8 cellular contexts compared by ENCODE assay signal in genomic region chr5:107670028-107670926, GRCh38. TPM values are rescaled to one million over a fixed set of nuclear protein-coding genes. Genes with fewer than 3 reads are reported as not detected.
A peak's percentile ranks its signal among the peaks of the same experiment; 100 is the strongest.
DNase-seq lines count a peak whose midpoint lies in the region; ATAC-seq and TF ChIP-seq lines count a peak whose summit lies in the region.

No MANE protein-coding gene starts in this region.

- H3K4me3 Mint-ChIP-seq in activated CD4-positive, alpha-beta T cell treated with anti-CD3 and anti-CD28 coated beads for 36 hours = peak overlapping the region; percentile 49
- peak overlapping the region; percentile 70 for H3K4me3 Mint-ChIP-seq in activated B cell treated with CpG ODN at 0.5 μM for 24 hours

- H3K27ac ChIP-seq in HUES48 (ENCODE audit: low read depth, low read length) = peak overlapping the region; percentile 65
- H3K27ac ChIP-seq in osteoblast (ENCODE audit: low read depth, low read length) = no peak overlapping the region

- H3K27ac Mint-ChIP-seq in activated CD4-positive, alpha-beta T cell treated with anti-CD3 and anti-CD28 coated beads for 36 hours = no peak overlapping the region
- no peak overlapping the region for H3K27ac Mint-ChIP-seq in activated B cell treated with CpG ODN at 0.5 μM for 24 hours

- TF ChIP-seq CTCF in activated B cell treated with CpG ODN at 0.5 μM for 24 hours (IDR thresholded peaks at IDR 0.05) (no peak), fibroblast of villous mesenchyme (IDR thresholded peaks at IDR 0.05; ENCODE audit: insufficient read depth, low read depth, low read length) (no peak), osteoblast (IDR thresholded peaks at IDR 0.05; ENCODE audit: extremely low read depth, low read depth, low read length) (no peak)

- H3K4me1 ChIP-seq in HUES48 (ENCODE audit: control insufficient read depth, insufficient read depth, low read length) (peaks cover 20% of the 10 kb centered on the region), osteoblast (ENCODE audit: insufficient read depth, low read length) (peaks cover 17% of the 10 kb centered on the region)

- no peaks in the 10 kb centered on the region for H4K20me1 ChIP-seq in osteoblast (ENCODE audit: insufficient read depth, low read length)

- H3K79me2 ChIP-seq in osteoblast (ENCODE audit: insufficient read depth, low read length) = peaks cover 29% of the 10 kb centered on the region

- no peaks in the 10 kb centered on the region for H3K9me3 Mint-ChIP-seq in activated CD4-positive, alpha-beta T cell treated with anti-CD3 and anti-CD28 coated beads for 36 hours (ENCODE audit: low read depth)
- H3K9me3 Mint-ChIP-seq in activated B cell treated with CpG ODN at 0.5 μM for 24 hours = no peaks in the 10 kb centered on the region

- peaks cover 66% of the 10 kb centered on the region for H3K27me3 Mint-ChIP-seq in activated CD4-positive, alpha-beta T cell treated with anti-CD3 and anti-CD28 coated beads for 36 hours
- H3K27me3 Mint-ChIP-seq in activated B cell treated with CpG ODN at 0.5 μM for 24 hours = peaks cover 59% of the 10 kb centered on the region

- peak overlapping the region; percentile 66 for H3K9ac ChIP-seq in HUES48 (ENCODE audit: low read depth, low read length)

- H3K9me3 ChIP-seq in HUES48 (ENCODE audit: control insufficient read depth, insufficient read depth, low read length) (no peaks in the 10 kb centered on the region), osteoblast (ENCODE audit: low read depth, low read length) (no peaks in the 10 kb centered on the region)

- H2AFZ ChIP-seq in osteoblast (ENCODE audit: low read length) = peak overlapping the region; percentile 81

- POLR2A ChIA-PET in activated CD4-positive, alpha-beta T cell treated with anti-CD3 and anti-CD28 coated beads for 36 hours (lab: Charles Lee) = no interaction called here
- POLR2A ChIA-PET in activated B cell treated with CpG ODN at 0.5 μM for 24 hours (lab: Charles Lee) = interaction anchor here (0.6 kb wide), 1 partner anchor 377 kb away, joined by 3 read pairs; no protein-coding TSS in a partner anchor

- H3K27me3 ChIP-seq in HUES48 (ENCODE audit: control insufficient read depth, insufficient read depth, low read length) = peaks cover 19% of the 10 kb centered on the region
- H3K27me3 ChIP-seq in osteoblast (ENCODE audit: insufficient read depth, low read length) = peaks cover 13% of the 10 kb centered on the region

- CTCF ChIA-PET in activated CD4-positive, alpha-beta T cell treated with anti-CD3 and anti-CD28 coated beads for 36 hours (lab: Charles Lee) = no interaction called here
- CTCF ChIA-PET in activated B cell treated with CpG ODN at 0.5 μM for 24 hours (lab: Charles Lee) = no interaction called here

- ATAC-seq in activated CD4-positive, alpha-beta T cell treated with anti-CD3 and anti-CD28 coated beads for 36 hours = peak; percentile 14
- ATAC-seq in activated B cell treated with CpG ODN at 0.5 μM for 24 hours (ENCODE audit: low read depth) (no peak), GM19467 (IDR thresholded peaks at IDR 0.05; ENCODE audit: unreplicated experiment) (no peak), GM21381 (IDR thresholded peaks at IDR 0.05; ENCODE audit: unreplicated experiment) (no peak)

- H3K36me3 ChIP-seq in HUES48 (ENCODE audit: control insufficient read depth, insufficient read depth, low read length) (no peaks in the 10 kb centered on the region), osteoblast (ENCODE audit: insufficient read depth, low read length) (no peaks in the 10 kb centered on the region)

- DNase-seq in activated CD4-positive, alpha-beta T cell treated with anti-CD3 and anti-CD28 coated beads for 36 hours = peak; percentile 42
- no peak for DNase-seq in activated CD4-positive, alpha-beta T cell treated with anti-CD3 and anti-CD28 coated beads for 4 hours
- DNase-seq in activated B cell treated with CpG ODN at 0.5 μM for 24 hours = no peak
- peak; percentile 28 for DNase-seq in fibroblast of villous mesenchyme (ENCODE audit: low read depth)
- DNase-seq in osteoblast (ENCODE audit: insufficient read length, low spot score, missing footprints) = peak; percentile 85

- no peaks in the 10 kb centered on the region for H3K36me3 Mint-ChIP-seq in activated CD4-positive, alpha-beta T cell treated with anti-CD3 and anti-CD28 coated beads for 36 hours (ENCODE audit: low read depth)
- H3K36me3 Mint-ChIP-seq in activated B cell treated with CpG ODN at 0.5 μM for 24 hours (ENCODE audit: low read depth) = no peaks in the 10 kb centered on the region

- peak overlapping the region; percentile 90 for H3K4me3 ChIP-seq in HUES48 (ENCODE audit: low read depth, low read length)
- H3K4me3 ChIP-seq in fibroblast of villous mesenchyme (ENCODE audit: low read depth, low read length) = peak overlapping the region; percentile 59
- H3K4me3 ChIP-seq in osteoblast (ENCODE audit: insufficient read depth, low read length) = peak overlapping the region; percentile 79

- H3K4me1 Mint-ChIP-seq in activated CD4-positive, alpha-beta T cell treated with anti-CD3 and anti-CD28 coated beads for 36 hours = peaks cover 31% of the 10 kb centered on the region
- peaks cover 34% of the 10 kb centered on the region for H3K4me1 Mint-ChIP-seq in activated B cell treated with CpG ODN at 0.5 μM for 24 hours

- H3K4me2 ChIP-seq in osteoblast (ENCODE audit: insufficient read depth, low read length) = peak overlapping the region; percentile 97

- intact Hi-C loops in activated CD4-positive, alpha-beta T cell treated with anti-CD3 and anti-CD28 coated beads for 36 hours (cut with DNase I, micrococcal nuclease) = loop anchor here (5.0 kb wide), 3 partner anchors 98 to 677 kb away; no protein-coding TSS in a partner anchor
- intact Hi-C loops in activated B cell treated with CpG ODN at 0.5 μM for 24 hours (cut with micrococcal nuclease) = loop anchor here (10.0 kb wide), 1 partner anchor 675 kb away; no protein-coding TSS in a partner anchor

RNA-seq across cellular contexts. Expression of gene EFNA5, which starts 0.5 kb away (rescaled TPM):
- total RNA-seq in activated CD4-positive, alpha-beta T cell treated with anti-CD3 and anti-CD28 coated beads for 36 hours = not detected
- total RNA-seq in activated B cell treated with CpG ODN at 0.5 μM for 24 hours (not detected in 2 replicates), fibroblast of villous mesenchyme (3.2 and 6.5 TPM in 2 replicates), osteoblast (10.0 and 12.3 TPM in 2 replicates)

Comparison
In these comparisons a context has a peak if more than half of its experiments do, and no peak if none do; other contexts are left out.
1. DNase-seq: peak in activated CD4-positive, alpha-beta T cell treated with anti-CD3 and anti-CD28 coated beads for 36 hours (single experiment), fibroblast of villous mesenchyme (single experiment) and osteoblast (single experiment); none in activated CD4-positive, alpha-beta T cell treated with anti-CD3 and anti-CD28 coated beads for 4 hours (0 of 2) and activated B cell treated with CpG ODN at 0.5 μM for 24 hours (single experiment).
2. Peak in every context shown above with its lines, with median percentiles within 50 percentile points of each other: H3K4me3 ChIP-seq.